In the genomic region with DNA sequence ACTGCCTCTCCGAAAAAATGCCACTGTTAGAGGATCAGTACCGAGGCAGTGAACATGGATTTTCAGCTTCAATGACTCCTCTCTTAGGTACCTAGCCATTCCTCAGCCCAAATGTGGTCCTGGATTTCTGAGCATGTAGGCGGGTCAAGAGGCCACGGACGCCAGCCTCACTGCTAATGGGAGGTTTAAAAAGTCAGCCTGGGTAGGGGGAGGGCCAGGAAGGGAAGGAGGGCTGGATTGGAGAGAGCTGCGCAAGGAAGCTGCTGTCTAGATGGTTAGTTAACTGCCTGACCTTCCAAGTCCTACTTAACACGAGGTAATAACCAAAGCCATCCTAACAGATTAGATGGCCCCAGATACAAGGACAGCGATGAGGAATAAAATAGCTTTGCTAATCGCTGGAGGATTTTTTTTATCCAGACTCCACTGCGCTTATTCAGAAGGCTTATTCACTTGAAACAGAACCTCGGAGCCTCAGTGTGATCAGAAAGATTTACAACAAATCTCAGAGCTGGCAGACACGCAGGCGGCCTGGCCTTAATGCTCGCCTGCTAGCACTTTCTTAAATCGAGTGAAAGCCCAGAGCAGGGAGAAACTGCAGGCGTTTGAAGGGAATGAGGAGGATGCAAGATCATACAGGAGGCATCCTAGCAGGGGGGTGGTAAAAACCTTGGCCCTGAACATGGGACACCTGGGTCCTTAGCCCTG, we compare ENCODE assay signal across 21 cellular contexts. TPM values are rescaled to one million over a fixed set of nuclear protein-coding genes. Genes with fewer than 3 reads are reported as not detected.
DNase-seq lines count a peak whose midpoint lies in the region; ATAC-seq, FAIRE-seq and TF ChIP-seq lines count a peak whose summit lies in the region.
"Had no signal": no experiment of that assay in that cellular context is flagged by ENCODE, and none has a peak within 500 bp of the region (broad histone marks: within the 10 kb centered on the region; RNA-seq: fewer than 3 reads in every experiment).

No MANE protein-coding gene starts in this region.

- H3K79me2 ChIP-seq in neural progenitor cell (ENCODE audit: low read depth): peaks cover 30% of the 10 kb centered on the region

- H4K5ac ChIP-seq in IMR-90 (ENCODE audit: low read depth, low read length): no peak overlapping the region

- in situ Hi-C loops in IMR-90 (cut with MboI; ENCODE audit: low sequenced_read_pairs) (no loop called here), transverse colon (cut with MboI; ENCODE audit: low pct_ligation_motif_present in 1 of 4, low pct_unique_long_range_greater_than_20kb in 1 of 4, low sequenced_read_pairs in 3 of 4) (no loop called here)

- ATAC-seq in IMR-90 (ENCODE audit: low read depth): no peak
- ATAC-seq: activated CD8-positive, alpha-beta T cell treated with anti-CD3 and anti-CD28 coated beads for 36 hours; naive thymus-derived CD8-positive, alpha-beta T cell had no signal

- H3K4me3 ChIP-seq in IMR-90 (ENCODE audit: insufficient read depth, low read depth, low read length) (no peak overlapping the region), neural progenitor cell (no peak overlapping the region), transverse colon (no peak overlapping the region), BE2C (ENCODE audit: low read depth, low read length) (no peak overlapping the region)
- H3K4me3 ChIP-seq: cardiac muscle cell had no signal

- TF ChIP-seq EP300 in transverse colon (IDR thresholded peaks at IDR 0.05; ENCODE audit: low read depth): no peak

- H3K18ac ChIP-seq in IMR-90 (ENCODE audit: low read depth, low read length): no peak overlapping the region

- TF ChIP-seq POLR2A in IMR-90 (IDR thresholded peaks at IDR 0.05; ENCODE audit: low read depth, low read length): no peak
- no peak for TF ChIP-seq POLR2A in transverse colon (IDR thresholded peaks at IDR 0.05)
- TF ChIP-seq POLR2A in H54 (IDR thresholded peaks at IDR 0.05; ENCODE audit: low read depth, low read length): no peak

- H2AK9ac ChIP-seq in IMR-90 (replicated peaks; ENCODE audit: low read depth, low read length, poor library complexity): no peak overlapping the region

- H3K4me3 Mint-ChIP-seq in brain: peak overlapping the region in 4 of 5 experiments; percentile 28 to 68 (median 66)
- H3K4me3 Mint-ChIP-seq in neural progenitor cell: no peak overlapping the region
- H3K4me3 Mint-ChIP-seq: activated CD8-positive, alpha-beta T cell treated with anti-CD3 and anti-CD28 coated beads for 36 hours; activated naive CD8-positive, alpha-beta T cell treated with anti-CD3 and anti-CD28 coated beads, Interleukin-2, amount 10 ng/mL, durations not matched to agents 7 days and 5 days; H9; T-helper 1 cell treated with Interleukin-12 subunit alpha and Interleukin-12 subunit beta and Interleukin-4 antibody, amounts not matched to agents 30 μg/mL and 1 μg/mL, for 36 hours had no signal

- H3K27ac ChIP-seq in IMR-90 (ENCODE audit: insufficient read depth, low read length) (no peak overlapping the region), neural progenitor cell (no peak overlapping the region), transverse colon (peak overlapping the region in 3 of 4 donors; percentile 66 to 76 (median 73))
- H3K27ac ChIP-seq: cardiac muscle cell, KMS-11 had no signal

- peak overlapping the region; percentile 14; the same call in 1 of the 2 replicates for H2AK5ac ChIP-seq in IMR-90 (ENCODE audit: low read depth, low read length)

- no peak overlapping the region for H2BK15ac ChIP-seq in IMR-90 (ENCODE audit: low read depth, low read length)

- H3K4me1 Mint-ChIP-seq in brain: peaks cover 87% of the 10 kb centered on the region
- H3K4me1 Mint-ChIP-seq in neural progenitor cell: peaks cover 51% of the 10 kb centered on the region
- H3K4me1 Mint-ChIP-seq: activated naive CD8-positive, alpha-beta T cell treated with anti-CD3 and anti-CD28 coated beads, Interleukin-2, amount 10 ng/mL, durations not matched to agents 7 days and 5 days had no signal

- H3K27me3 Mint-ChIP-seq in brain (peaks cover 8% of the 10 kb centered on the region), neural progenitor cell (ENCODE audit: insufficient read depth, low read depth) (peaks cover 12% of the 10 kb centered on the region)
- H3K27me3 Mint-ChIP-seq: activated CD8-positive, alpha-beta T cell treated with anti-CD3 and anti-CD28 coated beads for 36 hours; activated naive CD8-positive, alpha-beta T cell treated with anti-CD3 and anti-CD28 coated beads, Interleukin-2, amount 10 ng/mL, durations not matched to agents 7 days and 5 days; naive thymus-derived CD8-positive, alpha-beta T cell; progenitor cell of endocrine pancreas had no signal

- no peak overlapping the region for H3K56ac ChIP-seq in IMR-90 (ENCODE audit: extremely low read depth, insufficient read depth, low read length)

- H2BK20ac ChIP-seq in IMR-90 (ENCODE audit: low read depth, low read length): no peak overlapping the region

- TF ChIP-seq RAD21 in IMR-90 (IDR thresholded peaks at IDR 0.05; ENCODE audit: low read length): no peak

- FAIRE-seq in H54 (lab: Jason Lieb, UNC): no peak

- dilution Hi-C loops in IMR-90 (cut with HindIII; ENCODE audit: low sequenced_read_pairs, unreplicated experiment): no loop called here

- H3K4me1 ChIP-seq in IMR-90 (ENCODE audit: control insufficient read depth, insufficient read depth, low read length) (peaks cover 21% of the 10 kb centered on the region), neural progenitor cell (no peaks in the 10 kb centered on the region), transverse colon (peaks cover 16 to 41% (median 37%) of the 10 kb centered on the region in 4 donors), BE2C (peaks cover 29% of the 10 kb centered on the region)

- WGBS in IMR-90 (ENCODE audit: extremely low coverage in 2 of 2, insufficient read length in 1 of 2), 2 experiments: 76% methylated on average over 8 of the region's 16 CpGs; no CpG with 5 or more reads in 1 of the 2 experiments
- WGBS in transverse colon (ENCODE audit: low coverage in 1 of 2), 2 donors: 66 to 81% methylated on average over 9 to 16 of the region's 16 CpGs

- H4K20me1 ChIP-seq in IMR-90 (ENCODE audit: insufficient read depth, low read length) (peaks cover 66% of the 10 kb centered on the region), neural progenitor cell (ENCODE audit: low read depth) (peaks cover 57% of the 10 kb centered on the region)

- peaks cover 57% of the 10 kb centered on the region for H3K36me3 Mint-ChIP-seq in brain
- H3K36me3 Mint-ChIP-seq in neural progenitor cell: peaks cover 32% of the 10 kb centered on the region

- H3K9ac ChIP-seq in IMR-90 (ENCODE audit: low read depth, low read length): no peak overlapping the region
- no peak overlapping the region for H3K9ac ChIP-seq in neural progenitor cell
- H3K9ac ChIP-seq: KMS-11 had no signal

- H3K23ac ChIP-seq in IMR-90 (ENCODE audit: low read depth, low read length): no peak overlapping the region

- H2AFZ ChIP-seq in IMR-90 (replicated peaks; ENCODE audit: low read length, poor library complexity) (no peak overlapping the region), neural progenitor cell (replicated peaks) (no peak overlapping the region)

- no peaks in the 10 kb centered on the region for H3F3A ChIP-seq in neural progenitor cell (ENCODE audit: low read depth)

- H3K36me3 ChIP-seq in IMR-90 (ENCODE audit: control insufficient read depth, insufficient read depth, low read length) (peaks cover 57% of the 10 kb centered on the region), neural progenitor cell (no peaks in the 10 kb centered on the region), transverse colon (peaks cover 0 to 35% (median 16%) of the 10 kb centered on the region in 4 donors), BE2C (peaks cover 43% of the 10 kb centered on the region)

- BruUV-seq in IMR-90 (replicated peaks; lab: Mats Ljungman, UMichigan): no TSS peak

- peaks cover 23% of the 10 kb centered on the region; the same call in 1 of the 2 replicates for H3K9me1 ChIP-seq in IMR-90 (ENCODE audit: insufficient read depth, low read length)

- H4K91ac ChIP-seq in IMR-90 (ENCODE audit: insufficient read depth, low read depth, low read length): no peak overlapping the region

- H3K4me2 ChIP-seq in IMR-90 (ENCODE audit: low read depth, low read length): no peak overlapping the region
- H3K4me2 ChIP-seq in neural progenitor cell: no peak overlapping the region
- H3K4me2 ChIP-seq: KMS-11 had no signal

- H3K79me1 ChIP-seq in IMR-90 (ENCODE audit: low read depth in 1 of 2, low read length in 2 of 2): peaks cover 14 to 51% of the 10 kb centered on the region in 2 experiments

- CTCF ChIA-PET in IMR-90 (lab: Yijun Ruan, JAX): interaction anchor here (1.0 kb wide), 1 partner anchor 22 kb away, joined by 3 read pairs; no protein-coding TSS in a partner anchor

- H3K4ac ChIP-seq in IMR-90 (ENCODE audit: low read depth, low read length): no peak overlapping the region

- H3K27ac Mint-ChIP-seq in brain (peak overlapping the region; percentile 59 to 96 (median 88)), neural progenitor cell (peak overlapping the region; percentile 46)
- H3K27ac Mint-ChIP-seq: activated CD8-positive, alpha-beta T cell treated with anti-CD3 and anti-CD28 coated beads for 36 hours; activated naive CD8-positive, alpha-beta T cell treated with anti-CD3 and anti-CD28 coated beads, Interleukin-2, amount 10 ng/mL, durations not matched to agents 7 days and 5 days; T-helper 1 cell treated with Interleukin-12 subunit alpha and Interleukin-12 subunit beta and Interleukin-4 antibody, amounts not matched to agents 30 μg/mL and 1 μg/mL, for 36 hours had no signal

- no peak for TF ChIP-seq CTCF in IMR-90 (conservative IDR thresholded peaks at IDR 0.05; ENCODE audit: low read depth, low read length)
- TF ChIP-seq CTCF in brain (conservative IDR thresholded peaks at IDR 0.05): no peak
- TF ChIP-seq CTCF in neural progenitor cell (IDR thresholded peaks at IDR 0.05): no peak
- no peak for TF ChIP-seq CTCF in transverse colon (IDR thresholded peaks at IDR 0.05)
- TF ChIP-seq CTCF in BE2C (IDR thresholded peaks at IDR 0.05; ENCODE audit: low read depth, low read length): no peak

- intact Hi-C loops in IMR-90 (cut with micrococcal nuclease): loop anchor here (2.0 kb wide), 1 partner anchor 35 kb away; no protein-coding TSS in a partner anchor
- intact Hi-C loops in transverse colon (cut with DNase I; ENCODE audit: low total_unique reads): no loop called here

- POLR2A ChIA-PET in IMR-90 (lab: Charles Lee; ENCODE audit: unreplicated experiment): no interaction called here

- H2BK120ac ChIP-seq in IMR-90 (ENCODE audit: low read depth, low read length): no peak overlapping the region

- H3K9me3 Mint-ChIP-seq in brain (peaks cover 0 to 5% (median 0%) of the 10 kb centered on the region in 5 experiments), neural progenitor cell (no peaks in the 10 kb centered on the region)
- H3K9me3 Mint-ChIP-seq: activated CD8-positive, alpha-beta T cell treated with anti-CD3 and anti-CD28 coated beads for 36 hours; activated naive CD8-positive, alpha-beta T cell treated with anti-CD3 and anti-CD28 coated beads, Interleukin-2, amount 10 ng/mL, durations not matched to agents 7 days and 5 days; H9; naive thymus-derived CD8-positive, alpha-beta T cell; T-helper 1 cell treated with Interleukin-12 subunit alpha and Interleukin-12 subunit beta and Interleukin-4 antibody, amounts not matched to agents 30 μg/mL and 1 μg/mL, for 36 hours had no signal

- no peak overlapping the region for H2BK5ac ChIP-seq in IMR-90 (ENCODE audit: low read depth, low read length, poor library complexity, severe bottlenecking)

- DNase-seq in IMR-90 (no peak), neural progenitor cell (ENCODE audit: low spot score) (no peak), transverse colon (no peak), H54 (ENCODE audit: insufficient read length, low spot score) (no peak), BE2C (no peak)
- DNase-seq in activated CD4-positive, alpha-beta T cell treated with anti-CD3 and anti-CD28 coated beads, Interleukin-2, amount 50 U/mL, for 1 hour: no peak
- DNase-seq: activated CD8-positive, alpha-beta T cell treated with anti-CD3 and anti-CD28 coated beads for 36 hours; activated naive CD8-positive, alpha-beta T cell treated with anti-CD3 and anti-CD28 coated beads, Interleukin-2, amount 10 ng/mL, durations not matched to agents 7 days and 5 days; AML-193; Calu3; effector CD8-positive, alpha-beta T cell; H9; naive thymus-derived CD8-positive, alpha-beta T cell; NCI-H1048; stimulated activated naive CD4-positive, alpha-beta T cell treated with Interleukin-2 at 50 U/mL for 16 hours had no signal

- no peak overlapping the region for H4K8ac ChIP-seq in IMR-90 (ENCODE audit: low read depth in 2 of 2, low read length in 2 of 2)

- H3K9me3 ChIP-seq in IMR-90 (ENCODE audit: control insufficient read depth, insufficient read depth, low read length): no peaks in the 10 kb centered on the region
- no peaks in the 10 kb centered on the region for H3K9me3 ChIP-seq in neural progenitor cell (ENCODE audit: low read depth)
- no peaks in the 10 kb centered on the region for H3K9me3 ChIP-seq in transverse colon
- no peaks in the 10 kb centered on the region for H3K9me3 ChIP-seq in BE2C
- H3K9me3 ChIP-seq: heart left ventricle had no signal

- H3K14ac ChIP-seq in IMR-90 (replicated peaks; ENCODE audit: low read depth, low read length): no peak overlapping the region

- H3K27me3 ChIP-seq in IMR-90 (ENCODE audit: control insufficient read depth, insufficient read depth, low read length) (no peaks in the 10 kb centered on the region), neural progenitor cell (no peaks in the 10 kb centered on the region), transverse colon (no peaks in the 10 kb centered on the region), BE2C (no peaks in the 10 kb centered on the region)
- H3K27me3 ChIP-seq: cardiac muscle cell, heart left ventricle had no signal

RNA-seq across cellular contexts. Expression of a gene that starts 34.3 kb away (rescaled TPM):
- 5.6 and 6.5 TPM in 2 replicates for total RNA-seq in IMR-90 (2012; rRNA removed)
- 15.2 and 16.3 TPM in 2 replicates for polyA plus RNA-seq in IMR-90 (2012; rRNA removed)
- polyA plus RNA-seq in IMR-90 (2012; cell fraction: cytosol; rRNA removed): 15.9 and 20.8 TPM in 2 replicates
- 43.1 and 63.1 TPM in 2 replicates for polyA plus RNA-seq in IMR-90 (2012; cell fraction: nucleus; rRNA removed; ENCODE audit: low replicate concordance)
- polyA plus RNA-seq in brain (ENCODE audit: insufficient read depth, low read depth, low replicate concordance): 15.7 TPM
- total RNA-seq in neural progenitor cell (ENCODE audit: low replicate concordance): 22.1 and 78.5 TPM in 2 replicates
- 100 to 1,000 TPM in 2 of 4 donors, 10 to 100 TPM in 2; 49.8 to 223 (median 114) TPM for total RNA-seq in transverse colon
- 57.2 TPM for polyA plus RNA-seq in BE2C (2012; ENCODE audit: insufficient read depth, insufficient read length, low read depth)

Comparison
In these comparisons a context has a peak if more than half of its experiments do, and no peak if none do; other contexts are left out.
1. H3K27ac ChIP-seq: peak in transverse colon (3 of 4); none in IMR-90 (single experiment) and neural progenitor cell (single experiment).